In genomic region chr9:121478816-121479676, GRCh38 we compare ENCODE assay signal across 19 cellular contexts. TPM values are rescaled to one million over a fixed set of nuclear protein-coding genes. Genes with fewer than 3 reads are reported as not detected.
A peak's percentile ranks its signal among the peaks of the same experiment; 100 is the strongest.
DNase-seq lines count a peak whose midpoint lies in the region; ATAC-seq, FAIRE-seq and TF ChIP-seq lines count a peak whose summit lies in the region.
"Had no signal": no experiment of that assay in that cellular context is flagged by ENCODE, and none has a peak within 500 bp of the region (broad histone marks: within the 10 kb centered on the region; RNA-seq: fewer than 3 reads in every experiment).

No MANE protein-coding gene starts in this region.

- WGBS in IMR-90 (ENCODE audit: extremely low coverage in 2 of 2, insufficient read length in 1 of 2), 2 experiments: 0% methylated on average over 1 of the region's 8 CpGs; no CpG with 5 or more reads in 1 of the 2 experiments
- WGBS in right cardiac atrium: 24% methylated on average over 8 of the region's 8 CpGs

- FAIRE-seq in D721Med (lab: Jason Lieb, UNC): no peak
- FAIRE-seq: astrocyte had no signal

- no peak overlapping the region for H2AK5ac ChIP-seq in IMR-90 (ENCODE audit: low read depth, low read length)

- no peak overlapping the region for H3K14ac ChIP-seq in IMR-90 (replicated peaks; ENCODE audit: low read depth, low read length)

- H2AFZ ChIP-seq in IMR-90 (replicated peaks; ENCODE audit: low read length, poor library complexity): no peak overlapping the region

- TF ChIP-seq RAD21 in IMR-90 (IDR thresholded peaks at IDR 0.05; ENCODE audit: low read length): no peak

- no peaks in the 10 kb centered on the region for H4K20me1 ChIP-seq in IMR-90 (ENCODE audit: insufficient read depth, low read length)

- no peak overlapping the region for H4K5ac ChIP-seq in IMR-90 (ENCODE audit: low read depth, low read length)

- in situ Hi-C loops in IMR-90 (cut with MboI; ENCODE audit: low sequenced_read_pairs): no loop called here

- dilution Hi-C loops in IMR-90 (cut with HindIII; ENCODE audit: low sequenced_read_pairs, unreplicated experiment): no loop called here

- TF ChIP-seq POLR2A in IMR-90 (IDR thresholded peaks at IDR 0.05; ENCODE audit: low read depth, low read length): no peak

- H3K4me1 ChIP-seq in IMR-90 (ENCODE audit: control insufficient read depth, insufficient read depth, low read length): no peaks in the 10 kb centered on the region
- peaks cover 28% of the 10 kb centered on the region for H3K4me1 ChIP-seq in right cardiac atrium (ENCODE audit: control insufficient read depth, insufficient read depth, low read length)

- H3K27ac ChIP-seq in IMR-90 (ENCODE audit: insufficient read depth, low read length) (no peak overlapping the region), cingulate gyrus (ENCODE audit: low read depth, low read length) (peak overlapping the region; percentile 54), right cardiac atrium (ENCODE audit: low read length) (peak overlapping the region; percentile 82)

- H3K4me2 ChIP-seq in IMR-90 (ENCODE audit: low read depth, low read length): no peak overlapping the region

- no peak overlapping the region for H4K8ac ChIP-seq in IMR-90 (ENCODE audit: low read depth in 2 of 2, low read length in 2 of 2)

- no peak overlapping the region for H4K91ac ChIP-seq in IMR-90 (ENCODE audit: insufficient read depth, low read depth, low read length)

- no peak overlapping the region for H2AK9ac ChIP-seq in IMR-90 (replicated peaks; ENCODE audit: low read depth, low read length, poor library complexity)

- no peaks in the 10 kb centered on the region for H3K79me1 ChIP-seq in IMR-90 (ENCODE audit: low read depth in 1 of 2, low read length in 2 of 2)

- H3K18ac ChIP-seq in IMR-90 (ENCODE audit: low read depth, low read length): no peak overlapping the region

- H3K56ac ChIP-seq in IMR-90 (ENCODE audit: extremely low read depth, insufficient read depth, low read length): no peak overlapping the region

- no peaks in the 10 kb centered on the region for H3K9me1 ChIP-seq in IMR-90 (ENCODE audit: insufficient read depth, low read length)

- H3K4me3 ChIP-seq in IMR-90 (ENCODE audit: insufficient read depth, low read depth, low read length): no peak overlapping the region
- H3K4me3 ChIP-seq in right cardiac atrium (ENCODE audit: low read length): no peak overlapping the region

- H2BK20ac ChIP-seq in IMR-90 (ENCODE audit: low read depth, low read length): no peak overlapping the region

- peak; percentile 40; the same call in 1 of the 2 replicates for ATAC-seq in IMR-90 (ENCODE audit: low read depth)
- ATAC-seq in right cardiac atrium: peak; percentile 77 to 82
- no peak for ATAC-seq in HG02642 (IDR thresholded peaks at IDR 0.05; ENCODE audit: poor library complexity, unreplicated experiment)
- ATAC-seq: left colon had no signal

- CTCF ChIA-PET in IMR-90 (lab: Yijun Ruan, JAX): interaction anchor here (0.6 kb wide), 1 partner anchor 23 kb away, joined by 3 read pairs; no protein-coding TSS in a partner anchor

- H2BK15ac ChIP-seq in IMR-90 (ENCODE audit: low read depth, low read length): no peak overlapping the region

- no TSS peak for BruUV-seq in IMR-90 (replicated peaks; lab: Mats Ljungman, UMichigan)

- H2BK5ac ChIP-seq in IMR-90 (ENCODE audit: low read depth, low read length, poor library complexity, severe bottlenecking): no peak overlapping the region

- H3K9me3 ChIP-seq in IMR-90 (ENCODE audit: control insufficient read depth, insufficient read depth, low read length) (no peaks in the 10 kb centered on the region), right cardiac atrium (ENCODE audit: control insufficient read depth, low read length) (no peaks in the 10 kb centered on the region)

- H3K27me3 ChIP-seq in IMR-90 (ENCODE audit: control insufficient read depth, insufficient read depth, low read length) (peaks cover 55% of the 10 kb centered on the region), right cardiac atrium (ENCODE audit: control insufficient read depth, insufficient read depth) (no peaks in the 10 kb centered on the region)

- TF ChIP-seq CTCF in IMR-90 (conservative IDR thresholded peaks at IDR 0.05; ENCODE audit: low read depth, low read length) (no peak), D721Med (IDR thresholded peaks at IDR 0.05; ENCODE audit: insufficient read depth, missing control alignments) (no peak)

- no peak overlapping the region for H3K23ac ChIP-seq in IMR-90 (ENCODE audit: low read depth, low read length)

- POLR2A ChIA-PET in IMR-90 (lab: Charles Lee; ENCODE audit: unreplicated experiment): no interaction called here

- no peak overlapping the region for H3K4ac ChIP-seq in IMR-90 (ENCODE audit: low read depth, low read length)

- intact Hi-C loops in IMR-90 (cut with micrococcal nuclease): no loop called here
- intact Hi-C loops in right cardiac atrium (cut with DNase I): loop anchor here in 2 of 4 donors (10.0 kb wide), 1 partner anchor 56 kb away; no protein-coding TSS in a partner anchor

- H3K36me3 ChIP-seq in IMR-90 (ENCODE audit: control insufficient read depth, insufficient read depth, low read length): no peaks in the 10 kb centered on the region

- no peak overlapping the region for H3K9ac ChIP-seq in IMR-90 (ENCODE audit: low read depth, low read length)

- no peak overlapping the region for H2BK120ac ChIP-seq in IMR-90 (ENCODE audit: low read depth, low read length)

- DNase-seq in IMR-90 (no peak), right cardiac atrium (peak; percentile 63 to 90 (median 67)), retina (peak; percentile 60), D721Med (ENCODE audit: insufficient read length, low spot score) (no peak), T-helper 9 cell (no peak), NCI-H1048 (lab: John Stamatoyannopoulos, UW) (no peak)
- DNase-seq: activated CD4-positive, CD25-positive, alpha-beta regulatory T cell; activated gamma-delta T cell; Calu3; GF-D8; KG1; left colon; NCI-H1436; NCI-H2227 treated with DMSO at 0.1 percent for 48 hours had no signal

TF ChIP-seq in IMR-90, 13 proteins besides CTCF, POLR2A, EP300 and RAD21:
- TF ChIP-seq MAFK (IDR thresholded peaks at IDR 0.05; ENCODE audit: low read depth, low read length) (no peak), CEBPB (IDR thresholded peaks at IDR 0.05; ENCODE audit: low read depth, low read length) (no peak), USF2 (IDR thresholded peaks at IDR 0.05; ENCODE audit: low read depth, low read length) (no peak), RCOR1 (IDR thresholded peaks at IDR 0.05; ENCODE audit: insufficient replicate concordance, low read length) (no peak), CHD1 (IDR thresholded peaks at IDR 0.05; ENCODE audit: low read depth, low read length) (no peak), MAZ (IDR thresholded peaks at IDR 0.05; ENCODE audit: borderline replicate concordance, low read depth, low read length) (no peak), FOS (IDR thresholded peaks at IDR 0.05; ENCODE audit: low read depth, low read length) (no peak)
TF ChIP-seq in IMR-90: peak in this region for 0.

RNA-seq across cellular contexts. Expression of gene GGTA1, which starts 20.6 kb away (rescaled TPM):
- total RNA-seq in IMR-90 (2012; rRNA removed) (not detected in 2 replicates), right cardiac atrium (10 to 100 TPM; 12.3 to 30.1 (median 22.3) TPM)
- polyA plus RNA-seq in IMR-90 (2012; rRNA removed) (not detected in 2 replicates), right cardiac atrium (42.5 TPM)
- polyA plus RNA-seq in IMR-90 (2012; cell fraction: cytosol; rRNA removed): not detected in 2 replicates
- polyA plus RNA-seq in IMR-90 (2012; cell fraction: nucleus; rRNA removed; ENCODE audit: low replicate concordance): not detected in 2 replicates
- total RNA-seq: Calu3, fibroblast of lung, progenitor cell of endocrine pancreas had no signal
- polyA plus RNA-seq: fibroblast of lung had no signal

Comparison
In these comparisons a context has a peak if more than half of its experiments do, and no peak if none do; other contexts are left out.
1. DNase-seq: peak in right cardiac atrium (3 of 3) and retina (single experiment); none in IMR-90 (single experiment), D721Med (single experiment), T-helper 9 cell (single experiment) and NCI-H1048 (single experiment).
2. RNA of gene GGTA1, which starts 20.6 kb away (total RNA-seq): 12.3 to 30.1 TPM in right cardiac atrium; not detected in IMR-90; every median in the first group is over 10 times any median in the second.